Comparison of ENCODE assay signal across 8 cellular contexts in the genomic region with DNA sequence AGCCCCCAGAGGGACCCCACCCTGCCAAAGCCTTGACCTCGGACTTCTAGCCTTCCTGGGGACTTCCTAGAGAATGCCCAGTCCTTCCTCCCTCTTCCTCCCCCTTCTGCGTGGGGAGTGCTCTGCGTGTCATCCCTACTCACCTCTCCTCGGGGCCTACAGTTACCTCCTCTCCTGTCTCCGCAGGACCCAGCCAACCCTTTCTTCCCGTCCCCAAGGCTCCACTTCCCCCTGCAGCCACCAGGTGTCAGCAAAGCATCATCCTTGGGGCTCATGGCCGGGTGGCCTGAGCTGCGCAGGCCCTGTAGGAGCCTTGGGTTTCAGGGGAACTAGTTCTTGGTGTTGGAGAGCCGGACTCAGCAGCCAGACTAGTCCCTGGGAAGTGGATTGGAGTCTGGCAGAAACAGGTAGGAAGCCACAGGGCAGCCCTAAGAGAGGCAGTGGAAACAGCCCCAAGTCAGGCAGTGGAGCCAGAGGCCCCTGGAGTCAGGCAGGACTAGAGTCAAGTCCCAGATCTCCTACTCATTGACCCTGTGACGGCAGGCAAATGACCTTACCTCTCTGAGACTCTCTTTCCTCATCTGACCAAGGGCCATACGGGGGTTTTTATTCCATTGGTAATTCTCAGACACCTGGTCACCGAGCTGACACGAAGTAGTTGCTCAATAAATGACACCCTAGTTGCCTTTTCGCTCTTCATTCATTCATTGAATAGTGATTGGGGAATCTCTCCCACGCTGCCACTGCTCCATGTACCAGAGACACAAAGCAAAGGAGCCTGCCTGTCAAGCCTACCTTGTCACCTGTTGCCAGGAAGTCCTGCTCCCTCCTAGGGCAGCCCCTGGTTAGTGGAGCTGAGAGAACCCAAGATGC.
DNase-seq lines count a peak whose midpoint lies in the region; ATAC-seq, FAIRE-seq and TF ChIP-seq lines count a peak whose summit lies in the region.
"Not testable (repeated sequence)": the region's sequence is repeated elsewhere in the genome, so short reads cannot be mapped to it uniquely, and the experiment has no call there.

No MANE protein-coding gene starts in this region.

- not testable (repeated sequence) for BruUV-seq in OCI-LY7 (replicated peaks; lab: Mats Ljungman, UMichigan); HepG2 (replicated peaks; lab: Mats Ljungman, UMichigan)

- not testable (repeated sequence) for H3K9ac ChIP-seq in HepG2 (ENCODE audit: insufficient read depth, low read depth, low read length)

- H3K4me1 ChIP-seq in OCI-LY7 (ENCODE audit: insufficient read depth, low read length, poor library complexity, severe bottlenecking); HepG2 (ENCODE audit: insufficient read depth, low read length): not testable (repeated sequence)

- in situ Hi-C loops in HepG2 (cut with HindIII; ENCODE audit: extremely low pct_ligation_motif_present, low pct_unique_long_range_greater_than_20kb) = loop anchor here (5.0 kb wide), 2 partner anchors 240 to 310 kb away; no protein-coding TSS in a partner anchor

- TF ChIP-seq POLR2A in HepG2 (IDR thresholded peaks at IDR 0.05; ENCODE audit: insufficient read depth in 1 of 2, low read depth in 2 of 2, low read length in 2 of 2) = peak in 1 of 2 experiments; percentile 37; a peak in 1 of 4 replicates

- H3K79me2 ChIP-seq in OCI-LY7 (ENCODE audit: insufficient read depth, low read depth, low read length); HepG2 (ENCODE audit: insufficient read depth, low read length): not testable (repeated sequence)

- not testable (repeated sequence) for H4K20me1 ChIP-seq in OCI-LY7 (ENCODE audit: insufficient read depth, low read length); HepG2 (ENCODE audit: insufficient read depth, low read length)

- TF ChIP-seq EP300 in HepG2 (IDR thresholded peaks at IDR 0.05; ENCODE audit: low read depth in 2 of 2, low read length in 2 of 2); HepG2 (CRISPR knock-in tag; IDR thresholded peaks at IDR 0.05; ENCODE audit: borderline replicate concordance): not testable (repeated sequence)

- peak; percentile 93 for DNase-seq in AG20443 (ENCODE audit: low spot score)
- peak; percentile 75 for DNase-seq in OCI-LY7 (ENCODE audit: low spot score)
- peak; percentile 62 to 78 (median 67) for DNase-seq in activated CD8-positive, alpha-beta memory T cell treated with anti-CD3 and anti-CD28 coated beads for 48 hours (ENCODE audit: low read depth in 2 of 3, low spot score in 2 of 3)
- peak; percentile 66 to 89 (median 78) for DNase-seq in dorsolateral prefrontal cortex
- DNase-seq in HepG2 (ENCODE audit: low spot score) = peak; percentile 61
- DNase-seq in stimulated activated CD4-positive, alpha-beta T cell treated with anti-CD3 and anti-CD28 coated beads, Interleukin-1b, Interleukin-23, amount 100 ng/mL, for 4 hours (ENCODE audit: low read depth in 2 of 2) = peak; percentile 64 to 68

- peak; percentile 94 for TF ChIP-seq RAD21 in HepG2 (CRISPR knock-in tag; IDR thresholded peaks at IDR 0.05)

- peak; percentile 43 for FAIRE-seq in HepG2 (lab: Jason Lieb, UNC)

- not testable (repeated sequence) for H3K27me3 ChIP-seq in dorsolateral prefrontal cortex; HepG2 (ENCODE audit: control insufficient read depth in 1 of 2, insufficient read depth in 2 of 2, low read length in 2 of 2)

- H3K9me3 ChIP-seq in KOPT-K1 (ENCODE audit: insufficient read depth, low read length, poor library complexity, severe bottlenecking); OCI-LY7 (ENCODE audit: low read length); HepG2 (ENCODE audit: low read length): not testable (repeated sequence)

- peak; percentile 89 for TF ChIP-seq CTCF in OCI-LY7 (conservative IDR thresholded peaks at IDR 0.05; ENCODE audit: low read length)
- peak; percentile 85 to 100 (median 98) for TF ChIP-seq CTCF in dorsolateral prefrontal cortex (IDR thresholded peaks at IDR 0.05 in 54 of 56, conservative IDR thresholded peaks at IDR 0.05 in 2 of 56; ENCODE audit: low read depth in 1 of 56, partially characterized antibody in 56 of 56)
- peak; percentile 99 for TF ChIP-seq CTCF in HepG2 (CRISPR knock-in tag; IDR thresholded peaks at IDR 0.05)

- CTCF ChIA-PET in OCI-LY7 (lab: Charles Lee; ENCODE audit: unreplicated experiment) (interaction anchor here (0.9 kb wide), 1 partner anchor 310 kb away, joined by 3 read pairs; no protein-coding TSS in a partner anchor), HepG2 (lab: Yijun Ruan, JAX; ENCODE audit: low intra/inter-chr PET ratio, low total read pairs) (interaction anchor here (1.1 to 2.8 kb wide), 3 partner anchors 239 to 310 kb away, joined by 5 to 32 read pairs (median 13); no protein-coding TSS in a partner anchor)

- H3K27ac ChIP-seq in KOPT-K1 (ENCODE audit: low read depth, low read length, poor library complexity, severe bottlenecking) (peak overlapping the region; percentile 45), dorsolateral prefrontal cortex (peak overlapping the region in 14 of 59 donors; percentile 1 to 73 (median 40))
- H3K27ac ChIP-seq in OCI-LY7 (ENCODE audit: low read depth, low read length, poor library complexity, severe bottlenecking); HepG2 (ENCODE audit: extremely low read length, insufficient read depth, low read length): not testable (repeated sequence)

- not testable (repeated sequence) for H3K4me2 ChIP-seq in OCI-LY7 (ENCODE audit: low read length); HepG2 (ENCODE audit: low read depth, low read length)

- not testable (repeated sequence) for H3K9me2 ChIP-seq in OCI-LY7 (ENCODE audit: insufficient read depth, low read length)

- H2AFZ ChIP-seq in OCI-LY7 (ENCODE audit: low read length); HepG2 (ENCODE audit: low read length): not testable (repeated sequence)

- intact Hi-C loops in OCI-LY7 (cut with micrococcal nuclease; ENCODE audit: unreplicated experiment) = loop anchor here (1.0 to 5.0 kb wide), 3 partner anchors 104 to 311 kb away; no protein-coding TSS in a partner anchor
- intact Hi-C loops in dorsolateral prefrontal cortex (cut with DNase I) = loop anchor here (1.0 to 10.0 kb wide), 5 partner anchors 239 to 872 kb away; no protein-coding TSS in a partner anchor
- intact Hi-C loops in HepG2 (cut with micrococcal nuclease; ENCODE audit: unreplicated experiment) = loop anchor here (1.0 to 5.0 kb wide), 2 partner anchors 80 to 310 kb away; no protein-coding TSS in a partner anchor

- WGBS in HepG2 (ENCODE audit: low lambda C conversion rate) = 60% methylated on average over 11 of the region's 15 CpGs

- POLR2A ChIA-PET in OCI-LY7 (lab: Charles Lee) = not testable (repeated sequence)
- POLR2A ChIA-PET in HepG2 (lab: Yijun Ruan, JAX) = interaction anchor here (0.7 kb wide), 1 partner anchor 342 kb away, joined by 3 read pairs; no protein-coding TSS in a partner anchor

- H3K36me3 ChIP-seq in KOPT-K1 (ENCODE audit: insufficient read depth, low read length) (peaks cover 55% of the 10 kb centered on the region), OCI-LY7 (ENCODE audit: insufficient read depth, low read length) (peaks cover 44% of the 10 kb centered on the region), HepG2 (replicated peaks in 1 of 2; ENCODE audit: control insufficient read depth in 1 of 2, insufficient read depth in 2 of 2, low read length in 2 of 2) (peaks cover 13 to 24% of the 10 kb centered on the region in 2 experiments; a peak in 4 of 5 replicates)

- ATAC-seq in GM19351 (IDR thresholded peaks at IDR 0.05; ENCODE audit: unreplicated experiment) (peak; percentile 69), HepG2 (peak; percentile 98)

- not testable (repeated sequence) for H3K4me3 ChIP-seq in OCI-LY7 (ENCODE audit: low read depth, low read length, poor library complexity, severe bottlenecking); dorsolateral prefrontal cortex; HepG2 (replicated peaks in 1 of 3; ENCODE audit: insufficient read depth in 1 of 3, low read depth in 2 of 3, low read length in 3 of 3)

TF ChIP-seq in HepG2, 621 proteins besides CTCF, POLR2A, EP300 and RAD21 (continues in another document):
- peak; percentile 35; the same call in 1 of the 2 replicates for TF ChIP-seq TARDBP (CRISPR knock-in tag; IDR thresholded peaks at IDR 0.05)
- peak; percentile 9; the same call in 1 of the 2 replicates for TF ChIP-seq FOSL2 (CRISPR knock-in tag; IDR thresholded peaks at IDR 0.05)
- TF ChIP-seq, protein P1, sequence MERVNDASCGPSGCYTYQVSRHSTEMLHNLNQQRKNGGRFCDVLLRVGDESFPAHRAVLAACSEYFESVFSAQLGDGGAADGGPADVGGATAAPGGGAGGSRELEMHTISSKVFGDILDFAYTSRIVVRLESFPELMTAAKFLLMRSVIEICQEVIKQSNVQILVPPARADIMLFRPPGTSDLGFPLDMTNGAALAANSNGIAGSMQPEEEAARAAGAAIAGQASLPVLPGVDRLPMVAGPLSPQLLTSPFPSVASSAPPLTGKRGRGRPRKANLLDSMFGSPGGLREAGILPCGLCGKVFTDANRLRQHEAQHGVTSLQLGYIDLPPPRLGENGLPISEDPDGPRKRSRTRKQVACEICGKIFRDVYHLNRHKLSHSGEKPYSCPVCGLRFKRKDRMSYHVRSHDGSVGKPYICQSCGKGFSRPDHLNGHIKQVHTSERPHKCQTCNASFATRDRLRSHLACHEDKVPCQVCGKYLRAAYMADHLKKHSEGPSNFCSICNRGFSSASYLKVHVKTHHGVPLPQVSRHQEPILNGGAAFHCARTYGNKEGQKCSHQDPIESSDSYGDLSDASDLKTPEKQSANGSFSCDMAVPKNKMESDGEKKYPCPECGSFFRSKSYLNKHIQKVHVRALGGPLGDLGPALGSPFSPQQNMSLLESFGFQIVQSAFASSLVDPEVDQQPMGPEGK (CRISPR knock-in tag; IDR thresholded peaks at IDR 0.05) = peak; percentile 22; the same call in 1 of the 2 replicates
- peak; percentile 86 for TF ChIP-seq SMC3 (IDR thresholded peaks at IDR 0.05; ENCODE audit: low read length)
- TF ChIP-seq ZNF331 (CRISPR knock-in tag; IDR thresholded peaks at IDR 0.05) = 0 out of 2 replicates have a peak, but pooled peaks have one; percentile 38
- 0 out of 2 replicates have a peak, but pooled peaks have one; percentile 34 for TF ChIP-seq MIER3 (CRISPR knock-in tag; IDR thresholded peaks at IDR 0.05; ENCODE audit: borderline replicate concordance)
- TF ChIP-seq KDM5B (CRISPR knock-in tag; IDR thresholded peaks at IDR 0.05; ENCODE audit: borderline replicate concordance) = 0 out of 2 replicates have a peak, but pooled peaks have one; percentile 27
- peak; percentile 51 for TF ChIP-seq AGO2 (optimal IDR thresholded peaks at IDR 0.05; ENCODE audit: low read depth, low read length)
- TF ChIP-seq FOXA3 (CRISPR knock-in tag; IDR thresholded peaks at IDR 0.05) = 0 out of 2 replicates have a peak, but pooled peaks have one; percentile 21
- TF ChIP-seq XRCC5 (optimal IDR thresholded peaks at IDR 0.05; ENCODE audit: low read length) = peak; percentile 19
